ENCODE assay signal across 10 cellular contexts in genomic region chr7:148747274-148747673, GRCh38. TPM values are rescaled to one million over a fixed set of nuclear protein-coding genes. Genes with fewer than 3 reads are reported as not detected.
DNase-seq lines count a peak whose midpoint lies in the region; ATAC-seq, FAIRE-seq and TF ChIP-seq lines count a peak whose summit lies in the region.
"Had no signal": no experiment of that assay in that cellular context is flagged by ENCODE, and none has a peak within 500 bp of the region (broad histone marks: within the 10 kb centered on the region; RNA-seq: fewer than 3 reads in every experiment).

No MANE protein-coding gene starts in this region.

- TF ChIP-seq EP300 in GM12878 (IDR thresholded peaks at IDR 0.05; ENCODE audit: borderline replicate concordance in 1 of 2, control insufficient read depth in 1 of 2, low read depth in 2 of 2, low read length in 2 of 2) = no peak

- BruUV-seq in GM12878 (replicated peaks; lab: Mats Ljungman, UMichigan) = no TSS peak

- no peak overlapping the region for H3K4me3 ChIP-seq in GM12878
- H3K4me3 ChIP-seq in naive thymus-derived CD4-positive, alpha-beta T cell (ENCODE audit: low read length) = no peak overlapping the region

- SMC1A ChIA-PET in GM12878 (lab: Charles Lee; ENCODE audit: uncharacterized antibody, unreplicated experiment) = interaction anchor here (1.1 to 2.0 kb wide), 5 partner anchors 12 to 216 kb away, joined by 3 to 16 read pairs (median 5); no protein-coding TSS in a partner anchor

- H3K9me3 Mint-ChIP-seq in naive thymus-derived CD4-positive, alpha-beta T cell = peaks cover 0 to 5% (median 0%) of the 10 kb centered on the region in 11 donors

- H3K4me3 Mint-ChIP-seq in naive thymus-derived CD4-positive, alpha-beta T cell = no peak overlapping the region

- no peaks in the 10 kb centered on the region for H3K4me1 ChIP-seq in GM12878 (ENCODE audit: control insufficient read depth, insufficient read depth, low read length)
- no peaks in the 10 kb centered on the region for H3K4me1 ChIP-seq in naive thymus-derived CD4-positive, alpha-beta T cell (ENCODE audit: control insufficient read depth in 2 of 2, insufficient read depth in 2 of 2, low read length in 2 of 2)

- H3K36me3 ChIP-seq in GM12878 (ENCODE audit: control insufficient read depth in 2 of 2, insufficient read depth in 2 of 2, low read length in 1 of 2) = peaks cover 0 to 5% of the 10 kb centered on the region in 2 experiments; a peak in 3 of 4 replicates
- H3K36me3 ChIP-seq in naive thymus-derived CD4-positive, alpha-beta T cell (ENCODE audit: control insufficient read depth in 2 of 3, insufficient read depth in 3 of 3, low read length in 3 of 3) = peaks cover 0 to 12% (median 0%) of the 10 kb centered on the region in 3 experiments

- no peak for TF ChIP-seq POLR2A in GM12878 (IDR thresholded peaks at IDR 0.05; ENCODE audit: low read depth, low read length)

- H3K36me3 Mint-ChIP-seq in naive thymus-derived CD4-positive, alpha-beta T cell = peaks cover under 1 to 50% (median 38%) of the 10 kb centered on the region in 5 donors

- H3K4me1 Mint-ChIP-seq in naive thymus-derived CD4-positive, alpha-beta T cell = peaks cover 6 to 57% (median 45%) of the 10 kb centered on the region in 7 donors

- peak overlapping the region in 4 of 9 donors; percentile 3 to 55 (median 46) for H3K27ac Mint-ChIP-seq in naive thymus-derived CD4-positive, alpha-beta T cell

- no peaks in the 10 kb centered on the region for H3K79me2 ChIP-seq in GM12878 (ENCODE audit: control insufficient read depth, insufficient read depth, low read length)

- in situ Hi-C loops in GM12878 (cut with MboI) = no loop called here

- H3K9me3 ChIP-seq in GM12878 (replicated peaks; ENCODE audit: control insufficient read depth, insufficient read depth, low read length) = no peaks in the 10 kb centered on the region; the same call in 1 of the 3 replicates
- H3K9me3 ChIP-seq in naive thymus-derived CD4-positive, alpha-beta T cell (ENCODE audit: control insufficient read depth in 2 of 3, low read length in 3 of 3) = no peaks in the 10 kb centered on the region

- intact Hi-C loops in GM12878 (cut with micrococcal nuclease; ENCODE audit: unreplicated experiment) = no loop called here
- intact Hi-C loops in naive thymus-derived CD4-positive, alpha-beta T cell (cut with micrococcal nuclease) = no loop called here

- POLR2A ChIA-PET in GM12878 (lab: Charles Lee) (interaction anchor here (1.3 kb wide), 1 partner anchor 49 kb away, joined by 3 read pairs; the partner anchor contains the start of gene CUL1), GM10248 (lab: Yijun Ruan, JAX) (no interaction called here)
- POLR2A ChIA-PET in naive thymus-derived CD4-positive, alpha-beta T cell (lab: Charles Lee) = interaction anchor here (0.6 to 1.7 kb wide), 2 partner anchors 47 to 49 kb away, joined by 3 to 4 read pairs; no protein-coding TSS in a partner anchor

- H3K27me3 Mint-ChIP-seq in naive thymus-derived CD4-positive, alpha-beta T cell = no peaks in the 10 kb centered on the region

- CTCF ChIA-PET in GM12878 (lab: Yijun Ruan, JAX) = interaction anchor here (0.7 to 2.6 kb wide), 13 partner anchors 13 to 216 kb away, joined by 3 to 8 read pairs (median 4); no protein-coding TSS in a partner anchor
- CTCF ChIA-PET in naive thymus-derived CD4-positive, alpha-beta T cell (lab: Charles Lee) = interaction anchor here (0.6 kb wide), 1 partner anchor 15 kb away, joined by 3 read pairs; no protein-coding TSS in a partner anchor
- CTCF ChIA-PET in GM10248 (lab: Yijun Ruan, JAX) = interaction anchor here (0.9 to 1.6 kb wide), 7 partner anchors 9 to 319 kb away, joined by 3 to 6 read pairs (median 3); no protein-coding TSS in a partner anchor

- WGBS in GM12878 (ENCODE audit: insufficient coverage, insufficient replicate concordance, low lambda C conversion rate, missing lambda C conversion rate) = 67% methylated on average over 3 of the region's 3 CpGs

- RAD21 ChIA-PET in GM12878 (lab: Charles Lee; ENCODE audit: unreplicated experiment) = interaction anchor here (1.5 to 1.9 kb wide), 2 partner anchors 172 to 216 kb away, joined by 3 to 7 read pairs; no protein-coding TSS in a partner anchor

- no peak overlapping the region for H3K4me2 ChIP-seq in GM12878 (ENCODE audit: control insufficient read depth, insufficient read depth)

- H3K27me3 ChIP-seq in GM12878 (replicated peaks in 1 of 2; ENCODE audit: control insufficient read depth in 2 of 2, insufficient read depth in 2 of 2, low read length in 1 of 2) = no peaks in the 10 kb centered on the region
- no peaks in the 10 kb centered on the region for H3K27me3 ChIP-seq in naive thymus-derived CD4-positive, alpha-beta T cell (ENCODE audit: control insufficient read depth in 2 of 2, insufficient read depth in 2 of 2, low read length in 2 of 2)

- no peak overlapping the region for H3K27ac ChIP-seq in GM12878 (ENCODE audit: control insufficient read depth, insufficient read depth)
- no peak overlapping the region for H3K27ac ChIP-seq in naive thymus-derived CD4-positive, alpha-beta T cell (ENCODE audit: low read depth, low read length)

- peak in 2 of 3 experiments; percentile 27 to 36; a peak in 3 of 6 replicates for TF ChIP-seq CTCF in GM12878 (IDR thresholded peaks at IDR 0.05 in 2 of 3, conservative IDR thresholded peaks at IDR 0.05 in 1 of 3; ENCODE audit: control insufficient read depth in 2 of 3, extremely low read depth in 1 of 3, insufficient read depth in 1 of 3, low read depth in 3 of 3, low read length in 3 of 3)
- no peak for TF ChIP-seq CTCF in GM10248 (IDR thresholded peaks at IDR 0.05; ENCODE audit: control extremely low read depth, extremely low read depth, low read depth, missing control alignments)
- TF ChIP-seq CTCF in D721Med (IDR thresholded peaks at IDR 0.05; ENCODE audit: insufficient read depth, missing control alignments) = no peak

- no peak overlapping the region for H2AFZ ChIP-seq in GM12878 (ENCODE audit: control insufficient read depth, low read depth, low read length)

- H3K9ac ChIP-seq in GM12878 (ENCODE audit: control insufficient read depth, insufficient read depth, low read length) = no peak overlapping the region

- no peaks in the 10 kb centered on the region for H4K20me1 ChIP-seq in GM12878 (ENCODE audit: control insufficient read depth, insufficient read depth)

- FAIRE-seq in GM12878 (lab: Jason Lieb, UNC) (no peak), D721Med (lab: Jason Lieb, UNC) (no peak)

- TF ChIP-seq RAD21 in GM12878 (IDR thresholded peaks at IDR 0.05; ENCODE audit: insufficient read depth, low read depth, low read length) = no peak

- ATAC-seq in GM18511 (IDR thresholded peaks at IDR 0.05; ENCODE audit: unreplicated experiment) = peak; percentile 81
- peak; percentile 78 for ATAC-seq in GM12878
- ATAC-seq in naive thymus-derived CD4-positive, alpha-beta T cell = peak; percentile 38
- ATAC-seq in HG02981 (IDR thresholded peaks at IDR 0.05; ENCODE audit: unreplicated experiment) = no peak
- ATAC-seq in GM21723 (IDR thresholded peaks at IDR 0.05; ENCODE audit: unreplicated experiment) = no peak

- DNase-seq in NCI-H1105 (lab: John Stamatoyannopoulos, UW) = peak; percentile 5
- DNase-seq in GM12878 (ENCODE audit: low read depth, low spot score) = no peak
- DNase-seq in naive thymus-derived CD4-positive, alpha-beta T cell = no peak
- no peak for DNase-seq in GM10248 (ENCODE audit: extremely low spot score)
- DNase-seq in D721Med (ENCODE audit: insufficient read length, low spot score) = no peak
- DNase-seq: DMS79, NCI-H510A treated with DMSO at 0.1 percent for 48 hours had no signal

TF ChIP-seq in GM12878, 131 proteins besides CTCF, POLR2A, EP300 and RAD21:
- TF ChIP-seq PKNOX1 (IDR thresholded peaks at IDR 0.05) (peak; percentile 32; the same call in 1 of the 2 replicates), MTA3 (IDR thresholded peaks at IDR 0.05; ENCODE audit: borderline replicate concordance, low read length) (no peak)
TF ChIP-seq in GM12878: peak in this region for 1.

RNA-seq across cellular contexts. Expression of gene CUL1, which starts 48.6 kb away (rescaled TPM):
- total RNA-seq in GM12878 (2013; cell fraction: nucleolus; rRNA removed) = 32.7 and 32.8 TPM in 2 replicates
- total RNA-seq in GM12878 (2014; rRNA removed) = 35.0 and 36.9 TPM in 2 replicates
- 48.0 and 48.9 TPM in 2 replicates for total RNA-seq in GM12878 (2014; rRNA removed; fragmentation: Illumina TruSeq; extraction: Trizol)
- 39.7 and 40.7 TPM in 2 replicates for total RNA-seq in GM12878 (2021)
- polyA plus RNA-seq in GM12878 (2011; ENCODE audit: low read depth) = 23.8 TPM
- polyA plus RNA-seq in GM12878 (2011; rRNA removed) = 51.4 and 60.4 TPM in 2 replicates
- 32.0 and 32.6 TPM in 2 replicates for polyA plus RNA-seq in GM12878 (2011; cell fraction: cytosol; rRNA removed)
- 30.0 and 33.4 TPM in 2 replicates for polyA plus RNA-seq in GM12878 (2011; cell fraction: nucleus; rRNA removed)
- polyA plus RNA-seq in GM12878 (2012) = 27.8 and 33.5 TPM in 2 replicates
- polyA plus RNA-seq in GM12878 (2014; fragmentation: Illumina TruSeq; extraction: Trizol) = 50.2 and 55.1 TPM in 2 replicates
- 10 to 100 TPM; 13.3 to 21.4 TPM for polyA plus RNA-seq in GM12878 (2014; fragmentation: Nextera tagmentation; extraction: Ambion mirVana)
- polyA plus RNA-seq in GM12878 (2014; rRNA removed) = 38.4 and 42.9 TPM in 2 replicates
- 10 to 100 TPM; 63.5 to 63.9 TPM for polyA plus RNA-seq in GM12878 (2016; fragmentation: Nextera tagmentation; extraction: Ambion mirVana)
- polyA minus RNA-seq in GM12878 (2011; rRNA and poly(A)+ RNA removed) = 40.5 and 44.5 TPM in 2 replicates
- 16.2 and 19.1 TPM in 2 replicates for polyA minus RNA-seq in GM12878 (2011; cell fraction: cytosol; rRNA and poly(A)+ RNA removed)
- 17.0 and 27.4 TPM in 2 replicates for polyA minus RNA-seq in GM12878 (2011; cell fraction: nucleus; rRNA and poly(A)+ RNA removed)
- 10 to 100 TPM; 39.0 to 68.7 (median 53.6) TPM for total RNA-seq in naive thymus-derived CD4-positive, alpha-beta T cell
- polyA plus RNA-seq in naive thymus-derived CD4-positive, alpha-beta T cell = 10 to 100 TPM; 41.7 to 74.0 TPM

Comparison
In these comparisons a context has a peak if more than half of its experiments do, and no peak if none do; other contexts are left out.
1. ATAC-seq: peak in GM18511 (single experiment), GM12878 (single experiment) and naive thymus-derived CD4-positive, alpha-beta T cell (single experiment); none in HG02981 (single experiment) and GM21723 (single experiment).
2. CTCF ChIP-seq: peak in GM12878 (2 of 3); none in GM10248 (single experiment) and D721Med (single experiment).